In the genomic region with DNA sequence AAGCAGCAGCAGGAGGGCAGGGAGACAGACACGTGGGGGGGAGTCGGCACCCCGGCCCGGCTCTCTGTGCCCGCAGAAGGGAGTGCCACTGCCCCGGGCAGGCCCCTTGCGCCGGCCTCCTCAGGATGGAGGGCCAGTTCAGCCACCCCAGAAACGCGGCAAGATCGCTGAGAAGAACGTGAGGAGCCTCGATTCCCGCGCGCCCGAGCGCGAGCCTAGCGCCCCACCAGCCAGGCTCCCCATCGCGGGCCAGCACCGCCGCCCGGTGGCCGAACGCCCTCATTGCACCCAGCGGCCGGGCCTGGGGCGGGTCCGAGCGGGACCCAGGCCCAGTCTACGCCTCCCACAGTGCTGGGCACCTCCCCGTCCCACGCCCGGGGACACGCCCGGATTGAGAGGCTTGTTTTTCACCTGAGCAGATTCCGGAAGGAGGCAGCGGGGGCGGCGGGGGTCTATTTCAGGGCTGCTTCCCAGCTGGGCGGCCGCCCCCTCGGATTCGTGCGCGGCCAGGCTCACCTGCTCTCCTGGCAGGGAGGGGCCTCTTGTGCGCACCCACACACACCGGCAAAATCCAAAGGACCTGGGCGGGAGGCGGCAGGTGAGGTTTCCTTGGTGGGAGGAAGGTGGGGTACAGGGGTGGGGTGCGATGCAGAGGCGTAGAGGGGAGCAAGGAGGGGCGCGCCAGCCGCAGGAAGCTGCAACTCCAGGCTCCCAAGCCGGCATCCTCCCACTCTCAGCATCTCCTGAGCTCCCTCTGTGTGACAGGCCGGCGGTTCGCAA, we compare ENCODE assay signal across 8 cellular contexts. TPM values are rescaled to one million over a fixed set of nuclear protein-coding genes. Genes with fewer than 3 reads are reported as not detected.
DNase-seq lines count a peak whose midpoint lies in the region; ATAC-seq and TF ChIP-seq lines count a peak whose summit lies in the region.

No MANE protein-coding gene starts in this region.

- H3K4me3 Mint-ChIP-seq in activated T-cell treated with anti-CD3 and anti-CD28 coated beads, Interleukin-2, amount 50 U/mL, for 72 hours, result peak overlapping the region; percentile 11 to 62

- H3K4me1 Mint-ChIP-seq in activated T-cell treated with anti-CD3 and anti-CD28 coated beads, Interleukin-2, amount 50 U/mL, for 72 hours (ENCODE audit: low read depth), result peaks cover 5% of the 10 kb centered on the region

- ATAC-seq in GM19025 (IDR thresholded peaks at IDR 0.05; ENCODE audit: low read depth, unreplicated experiment) (peak; percentile 57), HG03439 (IDR thresholded peaks at IDR 0.05; ENCODE audit: unreplicated experiment) (no peak)
- peak; percentile 89 to 91 for ATAC-seq in activated T-cell treated with anti-CD3 and anti-CD28 coated beads, Interleukin-2, amount 50 U/mL, for 72 hours (replicated peaks in 1 of 2)

- peak; percentile 89 for DNase-seq in AG08395 (ENCODE audit: low spot score)
- DNase-seq in NT2/D1 (ENCODE audit: low read depth, low spot score), result no peak
- peak; percentile 75 to 84 for DNase-seq in activated T-cell treated with anti-CD3 and anti-CD28 coated beads, Interleukin-2, amount 50 U/mL, for 72 hours
- DNase-seq in fibroblast of peridontal ligament (ENCODE audit: extremely low read depth), result peak; percentile 30

- peaks cover 8% of the 10 kb centered on the region; the same call in 1 of the 2 replicates for H3K9me3 ChIP-seq in NT2/D1 (ENCODE audit: insufficient read depth, low read length)
- H3K9me3 ChIP-seq in neutrophil, result no peaks in the 10 kb centered on the region
- H3K9me3 ChIP-seq in thymus (ENCODE audit: control insufficient read depth), result no peaks in the 10 kb centered on the region

- peaks cover 41% of the 10 kb centered on the region for H3K27me3 Mint-ChIP-seq in activated T-cell treated with anti-CD3 and anti-CD28 coated beads, Interleukin-2, amount 50 U/mL, for 72 hours (ENCODE audit: low read depth)

- H3K36me3 Mint-ChIP-seq in activated T-cell treated with anti-CD3 and anti-CD28 coated beads, Interleukin-2, amount 50 U/mL, for 72 hours (ENCODE audit: insufficient read depth in 2 of 2), result peaks cover 2 to 6% of the 10 kb centered on the region in 2 donors

- peaks cover 20% of the 10 kb centered on the region for H3K4me1 ChIP-seq in NT2/D1 (ENCODE audit: insufficient read depth, insufficient read length)
- peaks cover 0 to 3% of the 10 kb centered on the region in 2 experiments for H3K4me1 ChIP-seq in neutrophil (ENCODE audit: control insufficient read depth in 1 of 2, insufficient read depth in 1 of 2, low read depth in 1 of 2, low read length in 1 of 2)
- peaks cover 9% of the 10 kb centered on the region for H3K4me1 ChIP-seq in thymus (ENCODE audit: control insufficient read depth, insufficient read depth, low read length)

- H3K9me3 Mint-ChIP-seq in activated T-cell treated with anti-CD3 and anti-CD28 coated beads, Interleukin-2, amount 50 U/mL, for 72 hours, result peaks cover 0 to 3% of the 10 kb centered on the region in 2 donors

- no peak overlapping the region for H3K4me3 ChIP-seq in NT2/D1 (ENCODE audit: insufficient read length, low read depth)
- no peak overlapping the region for H3K4me3 ChIP-seq in neutrophil (ENCODE audit: low read depth in 1 of 2, low read length in 1 of 2)
- peak overlapping the region; percentile 9 for H3K4me3 ChIP-seq in thymus (ENCODE audit: low read length)

- 9% methylated on average over 61 of the region's 61 CpGs for WGBS in thymus

- no peak overlapping the region for H3K27ac ChIP-seq in neutrophil
- no peak overlapping the region for H3K27ac ChIP-seq in thymus (ENCODE audit: low read depth)

- H3K27ac Mint-ChIP-seq in activated T-cell treated with anti-CD3 and anti-CD28 coated beads, Interleukin-2, amount 50 U/mL, for 72 hours, result no peak overlapping the region

- H3K36me3 ChIP-seq in NT2/D1 (ENCODE audit: insufficient read depth, insufficient read length, low read length), result no peaks in the 10 kb centered on the region
- no peaks in the 10 kb centered on the region for H3K36me3 ChIP-seq in neutrophil
- no peaks in the 10 kb centered on the region for H3K36me3 ChIP-seq in thymus (ENCODE audit: control insufficient read depth, insufficient read depth)

- TF ChIP-seq CTCF in neutrophil (IDR thresholded peaks at IDR 0.05), result peak; percentile 37

- H3K9ac ChIP-seq in NT2/D1 (ENCODE audit: insufficient read length, low read depth), result peak overlapping the region; percentile 42

- peaks cover 40% of the 10 kb centered on the region for H3K27me3 ChIP-seq in NT2/D1 (ENCODE audit: insufficient read depth, insufficient read length)
- peaks cover 94% of the 10 kb centered on the region for H3K27me3 ChIP-seq in neutrophil
- H3K27me3 ChIP-seq in thymus (ENCODE audit: control insufficient read depth, insufficient read depth), result peaks cover 35% of the 10 kb centered on the region

RNA-seq across cellular contexts. Expression of a gene that starts 9.0 kb away (rescaled TPM):
- under 1 TPM in 1 of 2 donors, not detected in 1; 0.07 TPM for total RNA-seq in activated T-cell treated with anti-CD3 and anti-CD28 coated beads, Interleukin-2, amount 50 U/mL, for 72 hours
- 0.27 TPM for polyA plus RNA-seq in thymus
